ENCODE assay signal across 2 cellular contexts in genomic region chr20:24946376-24946775, GRCh38. TPM values are rescaled to one million over a fixed set of nuclear protein-coding genes. Genes with fewer than 3 reads are reported as not detected.
"Had no signal": no experiment of that assay in that cellular context is flagged by ENCODE, and none has a peak within 500 bp of the region (broad histone marks: within the 10 kb centered on the region; RNA-seq: fewer than 3 reads in every experiment).

No MANE protein-coding gene starts in this region.

RNA-seq across cellular contexts. Expression of gene CST7, which starts 2.7 kb away (rescaled TPM):
- total RNA-seq: PC-3, SJSA1 had no signal
